In genomic region chr11:3994030-3994640, GRCh38 we compare ENCODE assay signal across 17 cellular contexts.
DNase-seq lines count a peak whose midpoint lies in the region; ATAC-seq, FAIRE-seq and TF ChIP-seq lines count a peak whose summit lies in the region.
"Had no signal": no experiment of that assay in that cellular context is flagged by ENCODE, and none has a peak within 500 bp of the region (broad histone marks: within the 10 kb centered on the region; RNA-seq: fewer than 3 reads in every experiment).

No MANE protein-coding gene starts in this region.

- no peak overlapping the region for H3K4me3 ChIP-seq in ascending aorta

- ATAC-seq in activated CD4-positive, alpha-beta T cell treated with anti-CD3 and anti-CD28 coated beads for 36 hours, result peak; percentile 40
- ATAC-seq in GM18868 (IDR thresholded peaks at IDR 0.05; ENCODE audit: unreplicated experiment), result no peak
- ATAC-seq: left colon had no signal

- no peak overlapping the region for H3K27ac Mint-ChIP-seq in activated CD4-positive, alpha-beta T cell treated with anti-CD3 and anti-CD28 coated beads for 36 hours
- H3K27ac Mint-ChIP-seq in activated CD4-positive, alpha-beta T cell treated with anti-CD3 and anti-CD28 coated beads, Interleukin-2, amount 10 ng/mL, durations not matched to agents 24 days and 14 days, result no peak overlapping the region
- no peak overlapping the region for H3K27ac Mint-ChIP-seq in Calu3 (ENCODE audit: unreplicated experiment)

- no peaks in the 10 kb centered on the region for H3K27me3 Mint-ChIP-seq in activated CD4-positive, alpha-beta T cell treated with anti-CD3 and anti-CD28 coated beads for 36 hours
- H3K27me3 Mint-ChIP-seq in activated CD4-positive, alpha-beta T cell treated with anti-CD3 and anti-CD28 coated beads, Interleukin-2, amount 10 ng/mL, durations not matched to agents 24 days and 14 days, result no peaks in the 10 kb centered on the region
- no peaks in the 10 kb centered on the region for H3K27me3 Mint-ChIP-seq in Calu3 (ENCODE audit: unreplicated experiment)

- DNase-seq in activated CD4-positive, alpha-beta T cell treated with anti-CD3 and anti-CD28 coated beads for 36 hours, result no peak
- no peak for DNase-seq in activated CD4-positive, alpha-beta T cell treated with anti-CD3 and anti-CD28 coated beads, Interleukin-2, amount 10 ng/mL, durations not matched to agents 24 days and 14 days
- DNase-seq in HTR-8/SVneo (ENCODE audit: insufficient read length, low spot score) (peak; percentile 23), amniotic epithelial cell (ENCODE audit: low read depth) (peak; percentile 16), iris pigment epithelial cell (ENCODE audit: low read depth) (peak; percentile 8), Calu3 (no peak), ascending aorta (ENCODE audit: low spot score in 2 of 2) (no peak)
- DNase-seq: activated CD4-positive, alpha-beta T cell treated with anti-CD3 and anti-CD28 coated beads, Interleukin-2, amount 50 U/mL, for 1 hour; brain microvascular endothelial cell; effector CD8-positive, alpha-beta T cell; left colon; NCI-H2081; NCI-H774; stimulated activated CD4-positive, alpha-beta T cell treated with anti-CD3 and anti-CD28 coated beads, Interleukin-12 subunit alpha, Interleukin-12 subunit beta, amount 100 ng/mL, for 4 hours; T-helper 9 cell had no signal

- intact Hi-C loops in activated CD4-positive, alpha-beta T cell treated with anti-CD3 and anti-CD28 coated beads for 36 hours (cut with DNase I, micrococcal nuclease), result loop anchor here (5.0 kb wide), 2 partner anchors 37 to 63 kb away; no protein-coding TSS in a partner anchor
- intact Hi-C loops in activated CD4-positive, alpha-beta T cell treated with anti-CD3 and anti-CD28 coated beads, Interleukin-2, amount 10 ng/mL, durations not matched to agents 24 days and 14 days (cut with micrococcal nuclease), result loop anchor here (5.0 kb wide), 1 partner anchor 63 kb away; no protein-coding TSS in a partner anchor
- intact Hi-C loops in Calu3 (cut with micrococcal nuclease; ENCODE audit: unreplicated experiment), result no loop called here
- intact Hi-C loops in ascending aorta (cut with DNase I), result no loop called here

- H3K9me3 Mint-ChIP-seq in activated CD4-positive, alpha-beta T cell treated with anti-CD3 and anti-CD28 coated beads for 36 hours (ENCODE audit: low read depth), result peaks cover 30% of the 10 kb centered on the region
- peaks cover 32% of the 10 kb centered on the region for H3K9me3 Mint-ChIP-seq in activated CD4-positive, alpha-beta T cell treated with anti-CD3 and anti-CD28 coated beads, Interleukin-2, amount 10 ng/mL, durations not matched to agents 24 days and 14 days
- peaks cover 11% of the 10 kb centered on the region for H3K9me3 Mint-ChIP-seq in Calu3 (ENCODE audit: low read depth, unreplicated experiment)

- H3K27ac ChIP-seq in ascending aorta, result no peak overlapping the region
- H3K27ac ChIP-seq: brain microvascular endothelial cell, HL-60 had no signal

- no peaks in the 10 kb centered on the region for H3K4me1 ChIP-seq in ascending aorta

- no TSS peak for BruUV-seq in Calu3 (replicated peaks; lab: Mats Ljungman, UMichigan)

- POLR2A ChIA-PET in activated CD4-positive, alpha-beta T cell treated with anti-CD3 and anti-CD28 coated beads for 36 hours (lab: Charles Lee), result no interaction called here

- TF ChIP-seq CTCF in Calu3 (IDR thresholded peaks at IDR 0.05; ENCODE audit: unreplicated experiment) (no peak), ascending aorta (IDR thresholded peaks at IDR 0.05) (no peak)

- H3K4me1 Mint-ChIP-seq in activated CD4-positive, alpha-beta T cell treated with anti-CD3 and anti-CD28 coated beads for 36 hours, result peaks cover 50% of the 10 kb centered on the region
- H3K4me1 Mint-ChIP-seq in activated CD4-positive, alpha-beta T cell treated with anti-CD3 and anti-CD28 coated beads, Interleukin-2, amount 10 ng/mL, durations not matched to agents 24 days and 14 days, result peaks cover 31% of the 10 kb centered on the region
- H3K4me1 Mint-ChIP-seq in Calu3 (ENCODE audit: low read depth, unreplicated experiment), result no peaks in the 10 kb centered on the region

- H3K9me3 ChIP-seq in ascending aorta, result peaks cover 0 to 14% of the 10 kb centered on the region in 2 donors

- no peak overlapping the region for H3K4me3 Mint-ChIP-seq in activated CD4-positive, alpha-beta T cell treated with anti-CD3 and anti-CD28 coated beads for 36 hours
- H3K4me3 Mint-ChIP-seq in activated CD4-positive, alpha-beta T cell treated with anti-CD3 and anti-CD28 coated beads, Interleukin-2, amount 10 ng/mL, durations not matched to agents 24 days and 14 days, result no peak overlapping the region
- H3K4me3 Mint-ChIP-seq in Calu3 (ENCODE audit: low read depth, unreplicated experiment), result no peak overlapping the region

- H3K27me3 ChIP-seq in ascending aorta, result no peaks in the 10 kb centered on the region
- H3K27me3 ChIP-seq: brain microvascular endothelial cell had no signal

- CTCF ChIA-PET in activated CD4-positive, alpha-beta T cell treated with anti-CD3 and anti-CD28 coated beads for 36 hours (lab: Charles Lee), result interaction anchor here (0.5 to 0.9 kb wide), 2 partner anchors 140 to 347 kb away, joined by 3 read pairs; no protein-coding TSS in a partner anchor
- CTCF ChIA-PET in Calu3 (lab: Charles Lee), result no interaction called here

- no peak for FAIRE-seq in HTR-8/SVneo (lab: Jason Lieb, UNC)

- H3K36me3 Mint-ChIP-seq in activated CD4-positive, alpha-beta T cell treated with anti-CD3 and anti-CD28 coated beads for 36 hours (ENCODE audit: low read depth), result peaks cover 43% of the 10 kb centered on the region
- H3K36me3 Mint-ChIP-seq in activated CD4-positive, alpha-beta T cell treated with anti-CD3 and anti-CD28 coated beads, Interleukin-2, amount 10 ng/mL, durations not matched to agents 24 days and 14 days (ENCODE audit: low read depth), result peaks cover 55% of the 10 kb centered on the region
- no peaks in the 10 kb centered on the region for H3K36me3 Mint-ChIP-seq in Calu3 (ENCODE audit: insufficient read depth, unreplicated experiment)

- no peaks in the 10 kb centered on the region for H3K36me3 ChIP-seq in ascending aorta
- H3K36me3 ChIP-seq: brain microvascular endothelial cell had no signal

Comparison
In these comparisons a context has a peak if more than half of its experiments do, and no peak if none do; other contexts are left out.
1. DNase-seq: peak in HTR-8/SVneo (single experiment), amniotic epithelial cell (single experiment) and iris pigment epithelial cell (single experiment); none in activated CD4-positive, alpha-beta T cell treated with anti-CD3 and anti-CD28 coated beads for 36 hours (single experiment), activated CD4-positive, alpha-beta T cell treated with anti-CD3 and anti-CD28 coated beads, Interleukin-2, amount 10 ng/mL, durations not matched to agents 24 days and 14 days (single experiment), Calu3 (single experiment) and ascending aorta (0 of 2).
2. intact Hi-C loops: an anchor here in activated CD4-positive, alpha-beta T cell treated with anti-CD3 and anti-CD28 coated beads for 36 hours (5.0 kb wide) and activated CD4-positive, alpha-beta T cell treated with anti-CD3 and anti-CD28 coated beads, Interleukin-2, amount 10 ng/mL, durations not matched to agents 24 days and 14 days (5.0 kb wide); none called in Calu3 and ascending aorta.